21 cellular contexts compared by ENCODE assay signal in the genomic region with DNA sequence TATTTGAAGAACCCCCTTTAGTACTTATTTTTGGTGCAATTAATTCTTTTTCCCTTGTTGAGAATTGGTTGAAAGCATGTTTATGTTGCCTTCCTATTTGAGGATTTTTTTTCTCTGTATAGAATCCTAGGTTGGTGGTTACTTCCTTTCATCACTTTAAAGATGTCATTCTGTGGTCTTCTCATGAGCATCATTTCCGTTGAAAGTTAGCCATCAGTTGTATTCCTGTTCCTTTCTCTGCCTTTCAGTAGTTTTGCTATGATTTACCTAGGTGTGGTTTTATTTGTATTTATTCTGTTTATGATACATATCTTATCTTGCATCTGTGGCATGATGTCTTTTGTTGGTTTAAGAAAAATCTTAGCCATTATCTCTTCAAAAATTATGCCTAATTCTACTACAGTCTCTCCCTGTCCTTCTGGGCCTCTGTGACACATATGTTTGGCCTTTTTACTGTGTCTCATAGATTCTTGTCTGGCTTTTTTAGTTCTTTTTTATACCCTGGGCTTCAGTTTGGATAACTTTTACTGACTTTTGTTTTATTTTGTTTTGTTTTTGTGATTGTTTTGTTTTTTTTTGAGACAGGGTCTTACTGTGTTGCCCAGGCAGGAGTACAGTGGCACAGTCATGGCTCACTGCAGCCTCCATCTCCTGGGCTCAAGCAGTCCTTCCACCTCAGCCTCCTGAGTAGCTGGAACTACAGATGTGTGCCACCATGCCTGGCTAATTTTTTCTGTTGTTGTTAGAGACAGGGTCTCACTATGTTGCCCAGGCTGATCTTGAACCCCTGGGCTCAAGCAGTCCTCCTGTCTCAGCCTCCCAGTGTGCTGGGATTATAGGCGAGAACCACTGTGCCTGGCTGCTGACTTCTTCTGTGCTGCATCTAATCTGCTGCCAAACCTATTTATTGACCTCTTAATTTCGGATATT. TPM values are rescaled to one million over a fixed set of nuclear protein-coding genes. Genes with fewer than 3 reads are reported as not detected.
DNase-seq lines count a peak whose midpoint lies in the region; ATAC-seq and TF ChIP-seq lines count a peak whose summit lies in the region.
"Had no signal": no experiment of that assay in that cellular context is flagged by ENCODE, and none has a peak within 500 bp of the region (broad histone marks: within the 10 kb centered on the region; RNA-seq: fewer than 3 reads in every experiment).

No MANE protein-coding gene starts in this region.

- DNase-seq in activated naive CD4-positive, alpha-beta T cell treated with anti-CD3 and anti-CD28 coated beads, Interleukin-2, amount 10 ng/mL, durations not matched to agents 7 days and 5 days, result no peak
- DNase-seq in activated naive CD4-positive, alpha-beta T cell (lab: John Stamatoyannopoulos, UW), result no peak
- DNase-seq in activated naive CD4-positive, alpha-beta T cell treated with anti-CD3 and anti-CD28 coated beads, Interleukin-2, amount 50 U/mL, for 72 hours (ENCODE audit: low spot score in 2 of 2), result no peak
- DNase-seq in natural killer cell treated with Interleukin-12 subunit alpha and Interleukin-12 subunit beta and Interleukin-15 and Interleukin-18, amount 100 ng/mL, for 72 hours (ENCODE audit: low spot score), result no peak
- DNase-seq in esophagus squamous epithelium (lab: John Stamatoyannopoulos, UW), result no peak
- DNase-seq: activated CD4-positive, alpha-beta T cell treated with anti-CD3 and anti-CD28 coated beads for 4 hours; amygdala; EL; NCI-H1436; NCI-H2171; NCI-H526 treated with DMSO at 0.1 percent for 48 hours; psoas muscle; SK-N-SH; stimulated activated CD4-positive, alpha-beta T cell treated with anti-CD3 and anti-CD28 coated beads, Interleukin-4, amount 100 ng/mL, for 4 hours; upper lobe of left lung had no signal

- intact Hi-C loops in esophagus squamous epithelium (cut with DNase I), result no loop called here

- H3K27ac ChIP-seq in HEK293 (ENCODE audit: extremely low read depth, low read depth, low read length), result no peak overlapping the region
- no peak overlapping the region for H3K27ac ChIP-seq in esophagus squamous epithelium
- H3K27ac ChIP-seq: psoas muscle, RWPE1, upper lobe of left lung had no signal

- CTCF ChIA-PET in activated naive CD4-positive, alpha-beta T cell treated with anti-CD3 and anti-CD28 coated beads, Interleukin-2, amount 10 ng/mL, durations not matched to agents 7 days and 5 days (lab: Charles Lee), result interaction anchor here (0.6 to 2.9 kb wide), 21 partner anchors 10 to 210 kb away, joined by 3 to 20 read pairs (median 5); a partner anchor contains a TSS
- CTCF ChIA-PET in HEK293 (lab: Yijun Ruan, JAX), result interaction anchor here (1.2 to 1.4 kb wide), 2 partner anchors 19 to 38 kb away, joined by 3 to 7 read pairs; no protein-coding TSS in a partner anchor

- POLR2A ChIA-PET in HEK293 (lab: Yijun Ruan, JAX), result no interaction called here

- peaks cover 7% of the 10 kb centered on the region for H3K27me3 Mint-ChIP-seq in activated naive CD4-positive, alpha-beta T cell treated with anti-CD3 and anti-CD28 coated beads, Interleukin-2, amount 10 ng/mL, durations not matched to agents 7 days and 5 days
- peaks cover 0 to 3% of the 10 kb centered on the region in 2 donors for H3K27me3 Mint-ChIP-seq in natural killer cell treated with Interleukin-12 subunit alpha and Interleukin-12 subunit beta and Interleukin-15 and Interleukin-18, amount 100 ng/mL, for 72 hours
- H3K27me3 Mint-ChIP-seq: dendritic cell treated with granulocyte-macrophage colony-stimulating factor and Interleukin-4, amounts not matched to agents 40 ng/mL and 50 ng/mL, for 4 days had no signal

- no peaks in the 10 kb centered on the region for H3K27me3 ChIP-seq in esophagus squamous epithelium
- H3K27me3 ChIP-seq: upper lobe of left lung had no signal

- peaks cover 25% of the 10 kb centered on the region for H3K4me1 Mint-ChIP-seq in activated naive CD4-positive, alpha-beta T cell treated with anti-CD3 and anti-CD28 coated beads, Interleukin-2, amount 10 ng/mL, durations not matched to agents 7 days and 5 days
- H3K4me1 Mint-ChIP-seq in natural killer cell treated with Interleukin-12 subunit alpha and Interleukin-12 subunit beta and Interleukin-15 and Interleukin-18, amount 100 ng/mL, for 72 hours (ENCODE audit: low read depth in 2 of 2), result peaks cover 15 to 21% of the 10 kb centered on the region in 2 donors

- peak; percentile 56 to 66 for ATAC-seq in activated naive CD4-positive, alpha-beta T cell treated with anti-CD3 and anti-CD28 coated beads, Interleukin-2, amount 50 U/mL, for 72 hours
- peak; percentile 66 to 81 for ATAC-seq in natural killer cell treated with Interleukin-12 subunit alpha and Interleukin-12 subunit beta and Interleukin-15 and Interleukin-18, amount 100 ng/mL, for 72 hours
- ATAC-seq in GM21526 (IDR thresholded peaks at IDR 0.05; ENCODE audit: low FRiP score, unreplicated experiment), result no peak
- ATAC-seq in GM18520 (IDR thresholded peaks at IDR 0.05; ENCODE audit: unreplicated experiment), result no peak
- ATAC-seq: psoas muscle had no signal

- no peaks in the 10 kb centered on the region for H3K9me3 ChIP-seq in HEK293 (ENCODE audit: control insufficient read depth, insufficient read depth, low read depth, low read length)
- H3K9me3 ChIP-seq in esophagus squamous epithelium, result no peaks in the 10 kb centered on the region
- H3K9me3 ChIP-seq: psoas muscle, SK-N-SH, upper lobe of left lung had no signal

- 80 to 84% methylated on average over 3 of the region's 3 CpGs for WGBS in esophagus squamous epithelium, 2 donors

- no peak overlapping the region for H3K4me3 Mint-ChIP-seq in activated naive CD4-positive, alpha-beta T cell treated with anti-CD3 and anti-CD28 coated beads, Interleukin-2, amount 10 ng/mL, durations not matched to agents 7 days and 5 days
- peak overlapping the region; percentile 24 for H3K4me3 Mint-ChIP-seq in natural killer cell treated with Interleukin-12 subunit alpha and Interleukin-12 subunit beta and Interleukin-15 and Interleukin-18, amount 100 ng/mL, for 72 hours
- H3K4me3 Mint-ChIP-seq: dendritic cell treated with granulocyte-macrophage colony-stimulating factor and Interleukin-4, amounts not matched to agents 40 ng/mL and 50 ng/mL, for 4 days had no signal

- no peaks in the 10 kb centered on the region for H3K9me3 Mint-ChIP-seq in activated naive CD4-positive, alpha-beta T cell treated with anti-CD3 and anti-CD28 coated beads, Interleukin-2, amount 10 ng/mL, durations not matched to agents 7 days and 5 days
- no peaks in the 10 kb centered on the region for H3K9me3 Mint-ChIP-seq in activated naive CD4-positive, alpha-beta T cell treated with anti-CD3 and anti-CD28 coated beads, Interleukin-2, amount 50 U/mL, for 72 hours
- H3K9me3 Mint-ChIP-seq in natural killer cell treated with Interleukin-12 subunit alpha and Interleukin-12 subunit beta and Interleukin-15 and Interleukin-18, amount 100 ng/mL, for 72 hours, result no peaks in the 10 kb centered on the region
- H3K9me3 Mint-ChIP-seq: dendritic cell treated with granulocyte-macrophage colony-stimulating factor and Interleukin-4, amounts not matched to agents 40 ng/mL and 50 ng/mL, for 4 days had no signal

- H3K36me3 ChIP-seq in HEK293 (ENCODE audit: control insufficient read depth in 2 of 2, insufficient read depth in 1 of 2, low read length in 2 of 2), result peaks cover 0 to 6% of the 10 kb centered on the region in 2 experiments; a peak in 1 of 3 replicates
- H3K36me3 ChIP-seq in esophagus squamous epithelium, result peaks cover 0 to 18% (median 0%) of the 10 kb centered on the region in 3 donors
- H3K36me3 ChIP-seq: upper lobe of left lung had no signal

- TF ChIP-seq CTCF in HEK293 (tag by site-specific recombination; IDR thresholded peaks at IDR 0.05) (no peak), esophagus squamous epithelium (IDR thresholded peaks at IDR 0.05) (no peak)

- H3K36me3 Mint-ChIP-seq in activated naive CD4-positive, alpha-beta T cell treated with anti-CD3 and anti-CD28 coated beads, Interleukin-2, amount 10 ng/mL, durations not matched to agents 7 days and 5 days, result no peaks in the 10 kb centered on the region
- peaks cover 0 to 10% of the 10 kb centered on the region in 2 donors for H3K36me3 Mint-ChIP-seq in activated naive CD4-positive, alpha-beta T cell treated with anti-CD3 and anti-CD28 coated beads, Interleukin-2, amount 50 U/mL, for 72 hours
- no peaks in the 10 kb centered on the region for H3K36me3 Mint-ChIP-seq in natural killer cell treated with Interleukin-12 subunit alpha and Interleukin-12 subunit beta and Interleukin-15 and Interleukin-18, amount 100 ng/mL, for 72 hours

- no peak overlapping the region for H3K4me3 ChIP-seq in HEK293 (ENCODE audit: low read depth, low read length)
- H3K4me3 ChIP-seq in esophagus squamous epithelium, result no peak overlapping the region
- H3K4me3 ChIP-seq: psoas muscle, skin epidermis, upper lobe of left lung had no signal

- peak overlapping the region; percentile 76 for H3K27ac Mint-ChIP-seq in activated naive CD4-positive, alpha-beta T cell treated with anti-CD3 and anti-CD28 coated beads, Interleukin-2, amount 10 ng/mL, durations not matched to agents 7 days and 5 days
- peak overlapping the region; percentile 13 to 61 for H3K27ac Mint-ChIP-seq in activated naive CD4-positive, alpha-beta T cell treated with anti-CD3 and anti-CD28 coated beads, Interleukin-2, amount 50 U/mL, for 72 hours
- peak overlapping the region; percentile 67 to 82 for H3K27ac Mint-ChIP-seq in natural killer cell treated with Interleukin-12 subunit alpha and Interleukin-12 subunit beta and Interleukin-15 and Interleukin-18, amount 100 ng/mL, for 72 hours
- H3K27ac Mint-ChIP-seq: dendritic cell treated with granulocyte-macrophage colony-stimulating factor and Interleukin-4, amounts not matched to agents 40 ng/mL and 50 ng/mL, for 4 days had no signal

- H3K4me1 ChIP-seq in HEK293 (ENCODE audit: control insufficient read depth, insufficient read depth, low read length), result 0 out of 2 replicates have a peak, but pooled peaks cover 2% of the 10 kb centered on the region
- peaks cover 0 to 5% (median 0%) of the 10 kb centered on the region in 3 donors for H3K4me1 ChIP-seq in esophagus squamous epithelium
- H3K4me1 ChIP-seq: psoas muscle had no signal

- TF ChIP-seq POLR2A in esophagus squamous epithelium (IDR thresholded peaks at IDR 0.05), result no peak

TF ChIP-seq in HEK293, 187 proteins besides CTCF, POLR2A, EP300 and RAD21 (continues in another document):
- TF ChIP-seq ZNF211 (tag by site-specific recombination; IDR thresholded peaks at IDR 0.05; ENCODE audit: low read depth), result no peak

RNA-seq across cellular contexts. Expression of a gene that starts 24.1 kb away (rescaled TPM):
- total RNA-seq in activated naive CD4-positive, alpha-beta T cell treated with anti-CD3 and anti-CD28 coated beads, Interleukin-2, amount 50 U/mL, for 72 hours, result 10 to 100 TPM; 15.9 to 20.3 TPM
- total RNA-seq in natural killer cell treated with Interleukin-12 subunit alpha and Interleukin-12 subunit beta and Interleukin-15 and Interleukin-18, amount 100 ng/mL, for 72 hours, result 1 to 10 TPM; 2.2 to 6.4 TPM
- total RNA-seq in esophagus squamous epithelium, result 10 to 100 TPM; 40.6 to 68.7 (median 56.0) TPM

Comparison
In these comparisons a context has a peak if more than half of its experiments do, and no peak if none do; other contexts are left out.
1. ATAC-seq: peak in activated naive CD4-positive, alpha-beta T cell treated with anti-CD3 and anti-CD28 coated beads, Interleukin-2, amount 50 U/mL, for 72 hours (2 of 2) and natural killer cell treated with Interleukin-12 subunit alpha and Interleukin-12 subunit beta and Interleukin-15 and Interleukin-18, amount 100 ng/mL, for 72 hours (2 of 2); none in GM21526 (single experiment) and GM18520 (single experiment).
2. Peak in every context shown above with its lines, with median percentiles within 50 percentile points of each other: H3K27ac Mint-ChIP-seq.